In genomic region chr20:23049201-23049932, GRCh38 we compare ENCODE assay signal across 1 cellular context.
TF ChIP-seq lines count a peak whose summit lies in the region.

A gene with protein sequence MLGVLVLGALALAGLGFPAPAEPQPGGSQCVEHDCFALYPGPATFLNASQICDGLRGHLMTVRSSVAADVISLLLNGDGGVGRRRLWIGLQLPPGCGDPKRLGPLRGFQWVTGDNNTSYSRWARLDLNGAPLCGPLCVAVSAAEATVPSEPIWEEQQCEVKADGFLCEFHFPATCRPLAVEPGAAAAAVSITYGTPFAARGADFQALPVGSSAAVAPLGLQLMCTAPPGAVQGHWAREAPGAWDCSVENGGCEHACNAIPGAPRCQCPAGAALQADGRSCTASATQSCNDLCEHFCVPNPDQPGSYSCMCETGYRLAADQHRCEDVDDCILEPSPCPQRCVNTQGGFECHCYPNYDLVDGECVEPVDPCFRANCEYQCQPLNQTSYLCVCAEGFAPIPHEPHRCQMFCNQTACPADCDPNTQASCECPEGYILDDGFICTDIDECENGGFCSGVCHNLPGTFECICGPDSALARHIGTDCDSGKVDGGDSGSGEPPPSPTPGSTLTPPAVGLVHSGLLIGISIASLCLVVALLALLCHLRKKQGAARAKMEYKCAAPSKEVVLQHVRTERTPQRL (minus strand): TSS chr20:23049672. CDS start chr20:23049504, 168 bp downstream.

TF ChIP-seq in H1, 55 proteins besides CTCF, POLR2A, EP300 and RAD21 (continued from another document):
- TF ChIP-seq SIN3A (conservative IDR thresholded peaks at IDR 0.05 in 1 of 2, IDR thresholded peaks at IDR 0.05 in 1 of 2; ENCODE audit: low read depth in 1 of 2, low read length in 2 of 2): no peak
- no peak for TF ChIP-seq CEBPB (IDR thresholded peaks at IDR 0.05; ENCODE audit: low read depth, low read length)
- TF ChIP-seq TAF7 (optimal IDR thresholded peaks at IDR 0.05; ENCODE audit: borderline replicate concordance, low read depth, low read length): no peak
- TF ChIP-seq PHF8 (conservative IDR thresholded peaks at IDR 0.05; ENCODE audit: low read depth, low read length): no peak
- no peak for TF ChIP-seq CREB1 (IDR thresholded peaks at IDR 0.05)
- no peak for TF ChIP-seq CBX5 (IDR thresholded peaks at IDR 0.05; ENCODE audit: low read depth, low read length)
- TF ChIP-seq KDM5A (IDR thresholded peaks at IDR 0.05; ENCODE audit: low read length): no peak
- TF ChIP-seq SP2 (IDR thresholded peaks at IDR 0.05; ENCODE audit: low read length): no peak
- TF ChIP-seq ASH2L (IDR thresholded peaks at IDR 0.05; ENCODE audit: low read length): no peak
- TF ChIP-seq, protein P1, sequence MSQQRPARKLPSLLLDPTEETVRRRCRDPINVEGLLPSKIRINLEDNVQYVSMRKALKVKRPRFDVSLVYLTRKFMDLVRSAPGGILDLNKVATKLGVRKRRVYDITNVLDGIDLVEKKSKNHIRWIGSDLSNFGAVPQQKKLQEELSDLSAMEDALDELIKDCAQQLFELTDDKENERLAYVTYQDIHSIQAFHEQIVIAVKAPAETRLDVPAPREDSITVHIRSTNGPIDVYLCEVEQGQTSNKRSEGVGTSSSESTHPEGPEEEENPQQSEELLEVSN (IDR thresholded peaks at IDR 0.05): peak; percentile 97
- no peak for TF ChIP-seq TAF1 (IDR thresholded peaks at IDR 0.05; ENCODE audit: low read depth, low read length)
- peak; percentile 17 for TF ChIP-seq KDM4A (IDR thresholded peaks at IDR 0.05; ENCODE audit: low read depth, low read length, severe bottlenecking)
- TF ChIP-seq SUZ12 (IDR thresholded peaks at IDR 0.05; ENCODE audit: low read length): peak; percentile 44
- TF ChIP-seq JUN (IDR thresholded peaks at IDR 0.05; ENCODE audit: low read depth, low read length): no peak
- no peak for TF ChIP-seq CHD7 (IDR thresholded peaks at IDR 0.05; ENCODE audit: insufficient replicate concordance, low read length)
- TF ChIP-seq FOSL1 (IDR thresholded peaks at IDR 0.05; ENCODE audit: insufficient read depth, low read depth, low read length): no peak
- no peak for TF ChIP-seq BRCA1 (IDR thresholded peaks at IDR 0.05; ENCODE audit: low read depth, low read length)
- TF ChIP-seq, protein P2, sequence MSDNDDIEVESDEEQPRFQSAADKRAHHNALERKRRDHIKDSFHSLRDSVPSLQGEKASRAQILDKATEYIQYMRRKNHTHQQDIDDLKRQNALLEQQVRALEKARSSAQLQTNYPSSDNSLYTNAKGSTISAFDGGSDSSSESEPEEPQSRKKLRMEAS (IDR thresholded peaks at IDR 0.05): peak; percentile 91
- no peak for TF ChIP-seq TCF12 (IDR thresholded peaks at IDR 0.05; ENCODE audit: low read depth, low read length)
- no peak for TF ChIP-seq CHD1 (IDR thresholded peaks at IDR 0.05; ENCODE audit: low read depth, low read length)
- TF ChIP-seq BCL11A (IDR thresholded peaks at IDR 0.05; ENCODE audit: low read depth in 2 of 2, low read length in 2 of 2): no peak
